1 cellular context compared by ENCODE assay signal in the genomic region with DNA sequence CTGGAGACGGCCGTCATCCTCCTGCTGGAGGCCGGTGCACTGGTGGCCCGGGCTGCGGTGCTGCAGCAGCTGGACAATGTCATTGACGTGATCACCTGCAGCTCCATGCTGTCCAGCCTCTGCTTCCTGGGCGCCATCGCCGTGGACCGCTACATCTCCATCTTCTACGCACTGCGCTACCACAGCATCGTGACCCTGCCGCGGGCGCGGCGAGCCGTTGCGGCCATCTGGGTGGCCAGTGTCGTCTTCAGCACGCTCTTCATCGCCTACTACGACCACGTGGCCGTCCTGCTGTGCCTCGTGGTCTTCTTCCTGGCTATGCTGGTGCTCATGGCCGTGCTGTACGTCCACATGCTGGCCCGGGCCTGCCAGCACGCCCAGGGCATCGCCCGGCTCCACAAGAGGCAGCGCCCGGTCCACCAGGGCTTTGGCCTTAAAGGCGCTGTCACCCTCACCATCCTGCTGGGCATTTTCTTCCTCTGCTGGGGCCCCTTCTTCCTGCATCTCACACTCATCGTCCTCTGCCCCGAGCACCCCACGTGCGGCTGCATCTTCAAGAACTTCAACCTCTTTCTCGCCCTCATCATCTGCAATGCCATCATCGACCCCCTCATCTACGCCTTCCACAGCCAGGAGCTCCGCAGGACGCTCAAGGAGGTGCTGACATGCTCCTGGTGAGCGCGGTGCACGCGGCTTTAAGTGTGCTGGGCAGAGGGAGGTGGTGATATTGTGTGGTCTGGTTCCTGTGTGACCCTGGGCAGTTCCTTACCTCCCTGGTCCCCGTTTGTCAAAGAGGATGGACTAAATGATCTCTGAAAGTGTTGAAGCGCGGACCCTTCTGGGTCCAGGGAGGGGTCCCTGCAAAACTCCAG.
TF ChIP-seq lines count a peak whose summit lies in the region.

No MANE protein-coding gene starts in this region.

TF ChIP-seq in HepG2, 621 proteins besides CTCF, POLR2A, EP300 and RAD21 (continued from another document and continues in another):
- TF ChIP-seq RERE (CRISPR knock-in tag; IDR thresholded peaks at IDR 0.05; ENCODE audit: low read depth) (no peak), ZNF432 (CRISPR knock-in tag; IDR thresholded peaks at IDR 0.05; ENCODE audit: borderline replicate concordance) (no peak), ZBTB38 (CRISPR knock-in tag; IDR thresholded peaks at IDR 0.05) (peak; percentile 86), SALL2 (CRISPR knock-in tag; IDR thresholded peaks at IDR 0.05) (no peak), AGO1 (IDR thresholded peaks at IDR 0.05; ENCODE audit: low read depth, low read length, poor library complexity, severe bottlenecking) (peak; percentile 21), RXRB (CRISPR knock-in tag; IDR thresholded peaks at IDR 0.05; ENCODE audit: borderline replicate concordance) (no peak), ZNF737 (CRISPR knock-in tag; IDR thresholded peaks at IDR 0.05; ENCODE audit: borderline replicate concordance) (no peak), EED (CRISPR knock-in tag; IDR thresholded peaks at IDR 0.05) (peak; percentile 93), ZNF577 (CRISPR knock-in tag; IDR thresholded peaks at IDR 0.05; ENCODE audit: borderline replicate concordance, low read depth) (no peak), NR2C2 (CRISPR knock-in tag; IDR thresholded peaks at IDR 0.05; ENCODE audit: borderline replicate concordance) (no peak), ZNF775 (CRISPR knock-in tag; IDR thresholded peaks at IDR 0.05; ENCODE audit: borderline replicate concordance) (no peak), ATF3 (CRISPR knock-in tag; IDR thresholded peaks at IDR 0.05) (no peak), CENPT (CRISPR knock-in tag; IDR thresholded peaks at IDR 0.05; ENCODE audit: low read depth) (0 out of 2 replicates have a peak, but pooled peaks have one; percentile 39), GABPB1 (CRISPR knock-in tag; IDR thresholded peaks at IDR 0.05) (peak; percentile 29; the same call in 1 of the 2 replicates), CREM (IDR thresholded peaks at IDR 0.05) (no peak), CREM (CRISPR knock-in tag; IDR thresholded peaks at IDR 0.05) (no peak), KMT2B (CRISPR knock-in tag; IDR thresholded peaks at IDR 0.05) (no peak), ZNF296 (CRISPR knock-in tag; conservative IDR thresholded peaks at IDR 0.05) (no peak), ZNF225 (CRISPR knock-in tag; IDR thresholded peaks at IDR 0.05) (no peak), TFE3 (CRISPR knock-in tag; IDR thresholded peaks at IDR 0.05) (no peak), RBFOX2 (IDR thresholded peaks at IDR 0.05; ENCODE audit: low read depth, low read length) (peak; percentile 61), KLF16 (CRISPR knock-in tag; IDR thresholded peaks at IDR 0.05) (no peak), MTA3 (CRISPR knock-in tag; IDR thresholded peaks at IDR 0.05) (no peak), AGO2 (optimal IDR thresholded peaks at IDR 0.05; ENCODE audit: low read depth, low read length) (peak; percentile 11), NAIF1 (CRISPR knock-in tag; IDR thresholded peaks at IDR 0.05; ENCODE audit: borderline replicate concordance) (no peak), NR2F1 (CRISPR knock-in tag; IDR thresholded peaks at IDR 0.05) (no peak), ZNF563 (CRISPR knock-in tag; IDR thresholded peaks at IDR 0.05) (no peak), ATF7-NPFF (CRISPR knock-in tag; IDR thresholded peaks at IDR 0.05; ENCODE audit: low read depth) (no peak), ZNF331 (CRISPR knock-in tag; IDR thresholded peaks at IDR 0.05) (no peak), ZNF567 (CRISPR knock-in tag; IDR thresholded peaks at IDR 0.05; ENCODE audit: borderline replicate concordance) (no peak)
- TF ChIP-seq, protein P1, sequence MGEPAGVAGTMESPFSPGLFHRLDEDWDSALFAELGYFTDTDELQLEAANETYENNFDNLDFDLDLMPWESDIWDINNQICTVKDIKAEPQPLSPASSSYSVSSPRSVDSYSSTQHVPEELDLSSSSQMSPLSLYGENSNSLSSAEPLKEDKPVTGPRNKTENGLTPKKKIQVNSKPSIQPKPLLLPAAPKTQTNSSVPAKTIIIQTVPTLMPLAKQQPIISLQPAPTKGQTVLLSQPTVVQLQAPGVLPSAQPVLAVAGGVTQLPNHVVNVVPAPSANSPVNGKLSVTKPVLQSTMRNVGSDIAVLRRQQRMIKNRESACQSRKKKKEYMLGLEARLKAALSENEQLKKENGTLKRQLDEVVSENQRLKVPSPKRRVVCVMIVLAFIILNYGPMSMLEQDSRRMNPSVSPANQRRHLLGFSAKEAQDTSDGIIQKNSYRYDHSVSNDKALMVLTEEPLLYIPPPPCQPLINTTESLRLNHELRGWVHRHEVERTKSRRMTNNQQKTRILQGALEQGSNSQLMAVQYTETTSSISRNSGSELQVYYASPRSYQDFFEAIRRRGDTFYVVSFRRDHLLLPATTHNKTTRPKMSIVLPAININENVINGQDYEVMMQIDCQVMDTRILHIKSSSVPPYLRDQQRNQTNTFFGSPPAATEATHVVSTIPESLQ (CRISPR knock-in tag; conservative IDR thresholded peaks at IDR 0.05), result no peak
- TF ChIP-seq, protein P2, sequence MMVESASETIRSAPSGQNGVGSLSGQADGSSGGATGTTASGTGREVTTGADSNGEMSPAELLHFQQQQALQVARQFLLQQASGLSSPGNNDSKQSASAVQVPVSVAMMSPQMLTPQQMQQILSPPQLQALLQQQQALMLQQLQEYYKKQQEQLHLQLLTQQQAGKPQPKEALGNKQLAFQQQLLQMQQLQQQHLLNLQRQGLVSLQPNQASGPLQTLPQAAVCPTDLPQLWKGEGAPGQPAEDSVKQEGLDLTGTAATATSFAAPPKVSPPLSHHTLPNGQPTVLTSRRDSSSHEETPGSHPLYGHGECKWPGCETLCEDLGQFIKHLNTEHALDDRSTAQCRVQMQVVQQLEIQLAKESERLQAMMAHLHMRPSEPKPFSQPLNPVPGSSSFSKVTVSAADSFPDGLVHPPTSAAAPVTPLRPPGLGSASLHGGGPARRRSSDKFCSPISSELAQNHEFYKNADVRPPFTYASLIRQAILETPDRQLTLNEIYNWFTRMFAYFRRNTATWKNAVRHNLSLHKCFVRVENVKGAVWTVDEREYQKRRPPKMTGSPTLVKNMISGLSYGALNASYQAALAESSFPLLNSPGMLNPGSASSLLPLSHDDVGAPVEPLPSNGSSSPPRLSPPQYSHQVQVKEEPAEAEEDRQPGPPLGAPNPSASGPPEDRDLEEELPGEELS (CRISPR knock-in tag; IDR thresholded peaks at IDR 0.05), result no peak
- TF ChIP-seq, protein P3, sequence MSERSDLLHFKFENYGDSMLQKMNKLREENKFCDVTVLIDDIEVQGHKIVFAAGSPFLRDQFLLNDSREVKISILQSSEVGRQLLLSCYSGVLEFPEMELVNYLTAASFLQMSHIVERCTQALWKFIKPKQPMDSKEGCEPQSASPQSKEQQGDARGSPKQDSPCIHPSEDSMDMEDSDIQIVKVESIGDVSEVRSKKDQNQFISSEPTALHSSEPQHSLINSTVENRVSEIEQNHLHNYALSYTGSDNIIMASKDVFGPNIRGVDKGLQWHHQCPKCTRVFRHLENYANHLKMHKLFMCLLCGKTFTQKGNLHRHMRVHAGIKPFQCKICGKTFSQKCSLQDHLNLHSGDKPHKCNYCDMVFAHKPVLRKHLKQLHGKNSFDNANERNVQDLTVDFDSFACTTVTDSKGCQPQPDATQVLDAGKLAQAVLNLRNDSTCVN (CRISPR knock-in tag; IDR thresholded peaks at IDR 0.05; ENCODE audit: borderline replicate concordance), result no peak
- TF ChIP-seq, protein P4, sequence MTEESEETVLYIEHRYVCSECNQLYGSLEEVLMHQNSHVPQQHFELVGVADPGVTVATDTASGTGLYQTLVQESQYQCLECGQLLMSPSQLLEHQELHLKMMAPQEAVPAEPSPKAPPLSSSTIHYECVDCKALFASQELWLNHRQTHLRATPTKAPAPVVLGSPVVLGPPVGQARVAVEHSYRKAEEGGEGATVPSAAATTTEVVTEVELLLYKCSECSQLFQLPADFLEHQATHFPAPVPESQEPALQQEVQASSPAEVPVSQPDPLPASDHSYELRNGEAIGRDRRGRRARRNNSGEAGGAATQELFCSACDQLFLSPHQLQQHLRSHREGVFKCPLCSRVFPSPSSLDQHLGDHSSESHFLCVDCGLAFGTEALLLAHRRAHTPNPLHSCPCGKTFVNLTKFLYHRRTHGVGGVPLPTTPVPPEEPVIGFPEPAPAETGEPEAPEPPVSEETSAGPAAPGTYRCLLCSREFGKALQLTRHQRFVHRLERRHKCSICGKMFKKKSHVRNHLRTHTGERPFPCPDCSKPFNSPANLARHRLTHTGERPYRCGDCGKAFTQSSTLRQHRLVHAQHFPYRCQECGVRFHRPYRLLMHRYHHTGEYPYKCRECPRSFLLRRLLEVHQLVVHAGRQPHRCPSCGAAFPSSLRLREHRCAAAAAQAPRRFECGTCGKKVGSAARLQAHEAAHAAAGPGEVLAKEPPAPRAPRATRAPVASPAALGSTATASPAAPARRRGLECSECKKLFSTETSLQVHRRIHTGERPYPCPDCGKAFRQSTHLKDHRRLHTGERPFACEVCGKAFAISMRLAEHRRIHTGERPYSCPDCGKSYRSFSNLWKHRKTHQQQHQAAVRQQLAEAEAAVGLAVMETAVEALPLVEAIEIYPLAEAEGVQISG (CRISPR knock-in tag; IDR thresholded peaks at IDR 0.05), result no peak; the same call in 1 of the 2 replicates
